11 cellular contexts compared by ENCODE assay signal in genomic region chr14:28701733-28702132, GRCh38.
"Had no signal": no experiment of that assay in that cellular context is flagged by ENCODE, and none has a peak within 500 bp of the region (broad histone marks: within the 10 kb centered on the region; RNA-seq: fewer than 3 reads in every experiment).

No MANE protein-coding gene starts in this region.

- ATAC-seq: GM23338, HCT116 had no signal

- H2AFZ ChIP-seq: GM23248 had no signal

- H3K27ac ChIP-seq: GM23248 had no signal

- H3K4me1 Mint-ChIP-seq: GM23338, H9 had no signal

- H3K9me3 Mint-ChIP-seq: GM23338, H9 had no signal

- H3K36me3 ChIP-seq: HAP-1 had no signal

- H3K9ac ChIP-seq: GM23248 had no signal

- H3K9me3 ChIP-seq: HAP-1 had no signal

- H3K4me3 ChIP-seq: GM23248, GM23338, HAP-1 had no signal

- H3K4me2 ChIP-seq: GM23338 had no signal

- H3K4me1 ChIP-seq: HAP-1 had no signal

- FAIRE-seq: H1, H54 had no signal

- H3K27ac Mint-ChIP-seq: GM23338, H9, HFFc6 had no signal

- H3K4me3 Mint-ChIP-seq: GM23338, H9, HFFc6 had no signal

- DNase-seq: GM23248, GOT3, H7, H9, HCEC 1CT, HFFc6 had no signal
